In genomic region chr15:50726315-50726714, GRCh38 we compare ENCODE assay signal across 36 cellular contexts.
"Had no signal": no experiment of that assay in that cellular context is flagged by ENCODE, and none has a peak within 500 bp of the region (broad histone marks: within the 10 kb centered on the region; RNA-seq: fewer than 3 reads in every experiment).

No MANE protein-coding gene starts in this region.

- H3K4me3 ChIP-seq: adrenal gland, body of pancreas, breast epithelium had no signal

- H3K4me1 ChIP-seq: adrenal gland, body of pancreas, breast epithelium had no signal

- H3K27ac ChIP-seq: adrenal gland, body of pancreas, brain microvascular endothelial cell, breast epithelium, VCaP had no signal

- H3K27me3 Mint-ChIP-seq: activated CD4-positive, alpha-beta memory T cell treated with anti-CD3 and anti-CD28 coated beads, Interleukin-2, amount 10 ng/mL, durations not matched to agents 7 days and 5 days; activated CD4-positive, alpha-beta T cell treated with anti-CD3 and anti-CD28 coated beads for 36 hours; activated CD4-positive, alpha-beta T cell treated with anti-CD3 and anti-CD28 coated beads, Interleukin-2, amount 10 ng/mL, durations not matched to agents 7 days and 5 days; activated CD8-positive, alpha-beta memory T cell treated with anti-CD3 and anti-CD28 coated beads, Interleukin-2, amount 10 ng/mL, durations not matched to agents 7 days and 5 days; activated naive CD8-positive, alpha-beta T cell treated with anti-CD3 and anti-CD28 coated beads for 36 hours had no signal

- ATAC-seq: activated CD4-positive, alpha-beta T cell treated with anti-CD3 and anti-CD28 coated beads for 36 hours; activated CD4-positive, CD25-positive, alpha-beta regulatory T cell treated with anti-CD3 and anti-CD28 coated beads, Interleukin-2, amount 50 U/mL, for 24 hours; activated CD8-positive, alpha-beta memory T cell treated with anti-CD3 and anti-CD28 coated beads, Interleukin-2, amount 10 ng/mL, durations not matched to agents 7 days and 5 days; activated CD8-positive, alpha-beta T cell treated with anti-CD3 and anti-CD28 coated beads, Interleukin-2, amount 10 ng/mL, durations not matched to agents 7 days and 5 days; activated naive CD4-positive, alpha-beta T cell treated with anti-CD3 and anti-CD28 coated beads, Interleukin-2, amount 50 U/mL, for 72 hours; activated T-cell treated with anti-CD3 and anti-CD28 coated beads, Interleukin-2, amount 50 U/mL, for 4 hours; body of pancreas had no signal

- H3K27me3 ChIP-seq: adrenal gland, body of pancreas, brain microvascular endothelial cell, breast epithelium had no signal

- H3K4me1 Mint-ChIP-seq: activated CD4-positive, alpha-beta memory T cell treated with anti-CD3 and anti-CD28 coated beads, Interleukin-2, amount 10 ng/mL, durations not matched to agents 7 days and 5 days; activated CD4-positive, alpha-beta T cell treated with anti-CD3 and anti-CD28 coated beads, Interleukin-2, amount 10 ng/mL, durations not matched to agents 7 days and 5 days; activated CD8-positive, alpha-beta memory T cell treated with anti-CD3 and anti-CD28 coated beads, Interleukin-2, amount 10 ng/mL, durations not matched to agents 7 days and 5 days had no signal

- H3K36me3 ChIP-seq: breast epithelium had no signal

- H3K27ac Mint-ChIP-seq: activated CD4-positive, alpha-beta memory T cell treated with anti-CD3 and anti-CD28 coated beads, Interleukin-2, amount 10 ng/mL, durations not matched to agents 7 days and 5 days; activated CD4-positive, alpha-beta T cell treated with anti-CD3 and anti-CD28 coated beads, Interleukin-2, amount 10 ng/mL, durations not matched to agents 7 days and 5 days; activated CD8-positive, alpha-beta memory T cell treated with anti-CD3 and anti-CD28 coated beads, Interleukin-2, amount 10 ng/mL, durations not matched to agents 7 days and 5 days; activated CD8-positive, alpha-beta T cell treated with anti-CD3 and anti-CD28 coated beads, Interleukin-2, amount 10 ng/mL, durations not matched to agents 7 days and 5 days; activated naive CD4-positive, alpha-beta T cell treated with anti-CD3 and anti-CD28 coated beads for 36 hours; activated naive CD4-positive, alpha-beta T cell treated with anti-CD3 and anti-CD28 coated beads, Interleukin-2, amount 50 U/mL, for 72 hours; activated naive CD8-positive, alpha-beta T cell treated with anti-CD3 and anti-CD28 coated beads for 36 hours; T-helper 1 cell treated with Interleukin-12 subunit alpha and Interleukin-12 subunit beta and Interleukin-4 antibody, amounts not matched to agents 30 μg/mL and 1 μg/mL, for 36 hours; T-helper 2 cell treated with Interferon-gamma antibody and Interleukin-4, amounts not matched to agents 5 μg/mL and 100 μg/mL, for 36 hours had no signal

- H3K36me3 Mint-ChIP-seq: activated naive CD4-positive, alpha-beta T cell treated with anti-CD3 and anti-CD28 coated beads, Interleukin-2, amount 50 U/mL, for 72 hours had no signal

- H3K9me3 Mint-ChIP-seq: activated CD4-positive, alpha-beta memory T cell treated with anti-CD3 and anti-CD28 coated beads, Interleukin-2, amount 10 ng/mL, durations not matched to agents 7 days and 5 days; activated CD4-positive, alpha-beta T cell treated with anti-CD3 and anti-CD28 coated beads, Interleukin-2, amount 10 ng/mL, durations not matched to agents 7 days and 5 days; activated naive CD4-positive, alpha-beta T cell treated with anti-CD3 and anti-CD28 coated beads for 36 hours; activated naive CD4-positive, alpha-beta T cell treated with anti-CD3 and anti-CD28 coated beads, Interleukin-2, amount 50 U/mL, for 72 hours; activated naive CD8-positive, alpha-beta T cell treated with anti-CD3 and anti-CD28 coated beads for 36 hours; activated T-cell treated with anti-CD3 and anti-CD28 coated beads, Interleukin-2, amount 50 U/mL, for 4 hours; T-helper 1 cell treated with Interleukin-12 subunit alpha and Interleukin-12 subunit beta and Interleukin-4 antibody, amounts not matched to agents 30 μg/mL and 1 μg/mL, for 36 hours; T-helper 2 cell treated with Interferon-gamma antibody and Interleukin-4, amounts not matched to agents 5 μg/mL and 100 μg/mL, for 36 hours had no signal

- H3K9me3 ChIP-seq: adrenal gland, body of pancreas, breast epithelium had no signal

- FAIRE-seq: astrocyte, TTC549 had no signal

- H3K4me3 Mint-ChIP-seq: activated CD4-positive, alpha-beta memory T cell treated with anti-CD3 and anti-CD28 coated beads, Interleukin-2, amount 10 ng/mL, durations not matched to agents 7 days and 5 days; activated CD4-positive, alpha-beta T cell treated with anti-CD3 and anti-CD28 coated beads for 36 hours; activated CD4-positive, alpha-beta T cell treated with anti-CD3 and anti-CD28 coated beads, Interleukin-2, amount 10 ng/mL, durations not matched to agents 7 days and 5 days; activated CD8-positive, alpha-beta memory T cell treated with anti-CD3 and anti-CD28 coated beads, Interleukin-2, amount 10 ng/mL, durations not matched to agents 7 days and 5 days; activated CD8-positive, alpha-beta T cell treated with anti-CD3 and anti-CD28 coated beads, Interleukin-2, amount 10 ng/mL, durations not matched to agents 7 days and 5 days; activated naive CD4-positive, alpha-beta T cell treated with anti-CD3 and anti-CD28 coated beads for 36 hours; activated naive CD8-positive, alpha-beta T cell treated with anti-CD3 and anti-CD28 coated beads for 36 hours; activated T-cell treated with anti-CD3 and anti-CD28 coated beads, Interleukin-2, amount 50 U/mL, for 4 hours; T-helper 1 cell treated with Interleukin-12 subunit alpha and Interleukin-12 subunit beta and Interleukin-4 antibody, amounts not matched to agents 30 μg/mL and 1 μg/mL, for 36 hours; T-helper 2 cell treated with Interferon-gamma antibody and Interleukin-4, amounts not matched to agents 5 μg/mL and 100 μg/mL, for 36 hours had no signal

- DNase-seq: activated CD4-positive, alpha-beta memory T cell treated with anti-CD3 and anti-CD28 coated beads, Interleukin-2, amount 10 ng/mL, durations not matched to agents 7 days and 5 days; activated CD4-positive, alpha-beta T cell treated with anti-CD3 and anti-CD28 coated beads for 1 hour; activated CD4-positive, alpha-beta T cell treated with anti-CD3 and anti-CD28 coated beads for 36 hours; activated CD4-positive, alpha-beta T cell treated with anti-CD3 and anti-CD28 coated beads for 48 hours; activated CD4-positive, alpha-beta T cell treated with anti-CD3 and anti-CD28 coated beads, Interleukin-2, amount 10 ng/mL, durations not matched to agents 7 days and 5 days; activated CD4-positive, alpha-beta T cell treated with anti-CD3 and anti-CD28 coated beads, Interleukin-2, amount 50 U/mL, for 48 hours; activated CD4-positive, CD25-positive, alpha-beta regulatory T cell; activated CD8-positive, alpha-beta memory T cell treated with anti-CD3 and anti-CD28 coated beads for 24 hours; activated CD8-positive, alpha-beta memory T cell treated with anti-CD3 and anti-CD28 coated beads, Interleukin-2, amount 10 ng/mL, durations not matched to agents 7 days and 5 days; activated CD8-positive, alpha-beta memory T cell treated with anti-CD3 and anti-CD28 coated beads, Interleukin-2, amount 50 U/mL, for 48 hours; activated CD8-positive, alpha-beta T cell treated with anti-CD3 and anti-CD28 coated beads, Interleukin-2, amount 10 ng/mL, durations not matched to agents 7 days and 5 days; activated effector memory CD4-positive, alpha-beta T cell treated with anti-CD3 and anti-CD28 coated beads, Interleukin-2, amount 50 U/mL, for 16 hours; activated gamma-delta T cell treated with Interleukin-2 at 50 U/mL for 16 hours; activated naive CD4-positive, alpha-beta T cell; activated naive CD4-positive, alpha-beta T cell treated with anti-CD3 and anti-CD28 coated beads for 36 hours; activated naive CD4-positive, alpha-beta T cell treated with anti-CD3 and anti-CD28 coated beads, Interleukin-2, amount 50 U/mL, for 16 hours; activated naive CD8-positive, alpha-beta T cell treated with anti-CD3 and anti-CD28 coated beads for 36 hours; activated T-cell treated with anti-CD3 and anti-CD28 coated beads, Interleukin-2, amount 50 U/mL, for 4 hours; adrenal gland; amniotic stem cell; aorta; body of pancreas; brain microvascular endothelial cell; central memory CD4-positive, alpha-beta T cell; SW 1271; T-helper 1 cell; T-helper 2 cell; T-helper 9 cell had no signal
